In the genomic region with DNA sequence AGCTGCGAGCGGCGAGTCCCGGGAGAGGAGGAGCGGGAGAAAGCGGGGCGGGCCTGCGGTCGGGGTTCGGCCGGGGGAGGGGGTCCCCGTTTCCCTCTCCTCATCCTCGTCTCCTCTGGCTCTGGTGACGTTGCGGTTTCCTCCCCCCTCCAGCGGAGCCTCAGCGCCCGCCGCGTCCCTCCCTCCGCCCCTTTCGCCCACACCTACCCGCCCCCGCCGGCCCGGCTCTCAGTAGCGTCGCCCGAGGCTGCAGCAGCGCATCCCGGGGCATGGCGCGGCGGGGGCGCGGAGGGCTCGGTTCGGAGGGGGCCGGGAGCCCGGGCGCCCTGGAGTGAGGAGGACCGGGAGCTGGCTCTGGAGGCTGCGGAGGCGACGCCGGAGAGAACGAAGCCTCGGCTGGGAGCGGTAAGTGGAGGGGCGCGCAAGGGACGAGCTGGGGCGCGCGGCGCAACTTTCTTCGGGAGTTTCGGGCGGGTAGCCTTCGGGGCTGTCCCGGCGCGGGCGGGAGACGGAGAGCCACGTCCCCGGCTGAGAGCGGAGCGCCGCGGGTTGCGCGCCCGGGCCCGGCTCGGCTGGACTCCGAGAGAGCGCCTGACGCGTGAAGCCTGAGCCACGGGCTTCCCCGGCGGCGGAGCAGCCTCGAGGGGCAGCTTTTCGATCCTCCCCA, we compare ENCODE assay signal across 8 cellular contexts. TPM values are rescaled to one million over a fixed set of nuclear protein-coding genes. Genes with fewer than 3 reads are reported as not detected.
A peak's percentile ranks its signal among the peaks of the same experiment; 100 is the strongest.
DNase-seq lines count a peak whose midpoint lies in the region; ATAC-seq and TF ChIP-seq lines count a peak whose summit lies in the region.

Gene DSE (plus strand): TSS at position 231 of the 667 bp plus-strand sequence. CDS start 28,304 bp downstream, outside the sequence.

- no peaks in the 10 kb centered on the region for H3K9me3 ChIP-seq in Panc1 (ENCODE audit: control insufficient read depth, insufficient read depth, low read depth, low read length)

- CTCF ChIA-PET in Panc1 (lab: Charles Lee) = no interaction called here
- CTCF ChIA-PET in activated naive CD4-positive, alpha-beta T cell treated with anti-CD3 and anti-CD28 coated beads, Interleukin-2, amount 10 ng/mL, durations not matched to agents 7 days and 5 days (lab: Charles Lee) = no interaction called here

- TF ChIP-seq CTCF in Panc1 (IDR thresholded peaks at IDR 0.05) = no peak

- POLR2A ChIA-PET in Panc1 (lab: Charles Lee) = no interaction called here

- ATAC-seq in GM18867 (IDR thresholded peaks at IDR 0.05; ENCODE audit: unreplicated experiment) = peak; percentile 83
- ATAC-seq in HG03066 (IDR thresholded peaks at IDR 0.05; ENCODE audit: low read depth, unreplicated experiment) = peak; percentile 67
- ATAC-seq in Panc1 = peak; percentile 82

- H3K4me1 Mint-ChIP-seq in activated naive CD4-positive, alpha-beta T cell treated with anti-CD3 and anti-CD28 coated beads, Interleukin-2, amount 10 ng/mL, durations not matched to agents 7 days and 5 days = peaks cover 20% of the 10 kb centered on the region

- intact Hi-C loops in Panc1 (cut with micrococcal nuclease; ENCODE audit: unreplicated experiment) = no loop called here

- DNase-seq in AG08395 (ENCODE audit: low spot score) (peak; percentile 89), Panc1 (ENCODE audit: low read depth, low spot score) (no peak), globus pallidus (ENCODE audit: low spot score) (peak; percentile 73), occipital lobe (lab: John Stamatoyannopoulos, UW) (peak; percentile 72)
- peak; percentile 62 for DNase-seq in activated naive CD4-positive, alpha-beta T cell treated with anti-CD3 and anti-CD28 coated beads, Interleukin-2, amount 10 ng/mL, durations not matched to agents 7 days and 5 days

- no TSS peak for BruUV-seq in Panc1 (replicated peaks; lab: Mats Ljungman, UMichigan)

- peak within 1 kb of the TSS; percentile 47 to 50 for H3K4me3 ChIP-seq in Panc1 (ENCODE audit: low read depth in 2 of 2, low read length in 2 of 2)

- no peaks in the 10 kb centered on the region for H3K36me3 Mint-ChIP-seq in activated naive CD4-positive, alpha-beta T cell treated with anti-CD3 and anti-CD28 coated beads, Interleukin-2, amount 10 ng/mL, durations not matched to agents 7 days and 5 days

- no peaks in the 10 kb centered on the region for H3K36me3 ChIP-seq in Panc1 (ENCODE audit: control insufficient read depth, insufficient read depth, low read length)

- H3K27ac ChIP-seq in Panc1 (ENCODE audit: low read length) = no peak within 1 kb of the TSS
- peak within 1 kb of the TSS; percentile 41 for H3K27ac ChIP-seq in temporal lobe (ENCODE audit: low read depth, low read length)

- no peaks in the 10 kb centered on the region for H3K9me3 Mint-ChIP-seq in activated naive CD4-positive, alpha-beta T cell treated with anti-CD3 and anti-CD28 coated beads, Interleukin-2, amount 10 ng/mL, durations not matched to agents 7 days and 5 days

- H3K27me3 Mint-ChIP-seq in activated naive CD4-positive, alpha-beta T cell treated with anti-CD3 and anti-CD28 coated beads, Interleukin-2, amount 10 ng/mL, durations not matched to agents 7 days and 5 days = peaks cover 56% of the 10 kb centered on the region

- no peak within 1 kb of the TSS for H3K27ac Mint-ChIP-seq in activated naive CD4-positive, alpha-beta T cell treated with anti-CD3 and anti-CD28 coated beads, Interleukin-2, amount 10 ng/mL, durations not matched to agents 7 days and 5 days

- H3K4me1 ChIP-seq in Panc1 (ENCODE audit: control insufficient read depth, insufficient read depth, low read length) = no peaks in the 10 kb centered on the region

- H3K27me3 ChIP-seq in Panc1 (ENCODE audit: control insufficient read depth, insufficient read depth, low read length) = peaks cover 44% of the 10 kb centered on the region

- in situ Hi-C loops in Panc1 (cut with HindIII; ENCODE audit: low pct_unique_long_range_greater_than_20kb, low sequenced_read_pairs) = no loop called here

- H3K4me3 Mint-ChIP-seq in activated naive CD4-positive, alpha-beta T cell treated with anti-CD3 and anti-CD28 coated beads, Interleukin-2, amount 10 ng/mL, durations not matched to agents 7 days and 5 days = peak within 1 kb of the TSS; percentile 76

RNA-seq across cellular contexts. Expression of gene DSE, which starts in this region (rescaled TPM):
- total RNA-seq in Panc1 (2021; ENCODE audit: unreplicated experiment) (5.4 TPM), occipital lobe (26.2 TPM), temporal lobe (11.8 TPM)
- 3.7 TPM for polyA plus RNA-seq in Panc1 (2012; ENCODE audit: insufficient read length)
